8 cellular contexts compared by ENCODE assay signal in genomic region chr1:160401487-160401805, GRCh38. TPM values are rescaled to one million over a fixed set of nuclear protein-coding genes. Genes with fewer than 3 reads are reported as not detected.
DNase-seq lines count a peak whose midpoint lies in the region; ATAC-seq and TF ChIP-seq lines count a peak whose summit lies in the region.

No MANE protein-coding gene starts in this region.

- H3K4me1 ChIP-seq in mammary epithelial cell (ENCODE audit: insufficient read depth, low read length) (peaks cover 29% of the 10 kb centered on the region), mucosa of rectum (ENCODE audit: control insufficient read depth in 2 of 2, insufficient read depth in 2 of 2, low read length in 2 of 2) (peaks cover 8 to 9% of the 10 kb centered on the region in 2 donors)

- H3K27me3 Mint-ChIP-seq in activated naive CD4-positive, alpha-beta T cell treated with anti-CD3 and anti-CD28 coated beads for 36 hours (ENCODE audit: low read depth) = peaks cover 13% of the 10 kb centered on the region
- no peaks in the 10 kb centered on the region for H3K27me3 Mint-ChIP-seq in type B pancreatic cell

- in situ Hi-C loops in mammary epithelial cell (cut with MboI; ENCODE audit: low sequenced_read_pairs in 2 of 2) = loop anchor here in 1 of 2 donors (25.0 kb wide), 1 partner anchor 314 kb away; the partner anchor contains the start of genes IGSF8 and KCNJ9

- no peaks in the 10 kb centered on the region for H3K79me2 ChIP-seq in mammary epithelial cell (ENCODE audit: insufficient read depth, low read length)

- peak overlapping the region; percentile 44 for H3K4me3 Mint-ChIP-seq in activated naive CD4-positive, alpha-beta T cell treated with anti-CD3 and anti-CD28 coated beads for 36 hours
- peak overlapping the region; percentile 90 for H3K4me3 Mint-ChIP-seq in type B pancreatic cell

- no peak for ATAC-seq in HG03469 (IDR thresholded peaks at IDR 0.05; ENCODE audit: unreplicated experiment)

- H3K27ac ChIP-seq in mammary epithelial cell (ENCODE audit: insufficient read depth, low read depth, low read length) (no peak overlapping the region), mucosa of rectum (ENCODE audit: low read depth in 2 of 2, low read length in 2 of 2) (peak overlapping the region in 1 of 2 donors; percentile 27)

- peak overlapping the region; percentile 81 for H2AFZ ChIP-seq in mammary epithelial cell (ENCODE audit: low read depth, low read length)

- no peak overlapping the region for H3K27ac Mint-ChIP-seq in activated naive CD4-positive, alpha-beta T cell treated with anti-CD3 and anti-CD28 coated beads for 36 hours
- H3K27ac Mint-ChIP-seq in type B pancreatic cell = peak overlapping the region; percentile 58

- peak overlapping the region; percentile 88 for H3K4me2 ChIP-seq in mammary epithelial cell (ENCODE audit: insufficient read depth, low read depth, low read length)

- no peak for DNase-seq in activated naive CD4-positive, alpha-beta T cell treated with anti-CD3 and anti-CD28 coated beads for 36 hours
- no peak for DNase-seq in activated naive CD4-positive, alpha-beta T cell (lab: John Stamatoyannopoulos, UW)
- DNase-seq in mammary epithelial cell = no peak
- DNase-seq in type B pancreatic cell (ENCODE audit: extremely low spot score, unreplicated experiment) = no peak
- no peak for DNase-seq in globus pallidus (ENCODE audit: low spot score)
- DNase-seq in GDM1 (lab: John Stamatoyannopoulos, UW) = no peak

- H3K9ac ChIP-seq in mammary epithelial cell (ENCODE audit: insufficient read depth, low read length) (no peak overlapping the region), mucosa of rectum (ENCODE audit: low read depth in 1 of 2, low read length in 2 of 2) (peak overlapping the region; percentile 47 to 64)

- TF ChIP-seq CTCF in mammary epithelial cell (conservative IDR thresholded peaks at IDR 0.05 in 1 of 2, IDR thresholded peaks at IDR 0.05 in 1 of 2; ENCODE audit: extremely low read depth in 1 of 2, insufficient read depth in 1 of 2, low read depth in 1 of 2, low read length in 2 of 2) = no peak
- no peak for TF ChIP-seq CTCF in type B pancreatic cell (conservative IDR thresholded peaks at IDR 0.05)

- no peaks in the 10 kb centered on the region for H3K9me3 Mint-ChIP-seq in activated naive CD4-positive, alpha-beta T cell treated with anti-CD3 and anti-CD28 coated beads for 36 hours
- no peaks in the 10 kb centered on the region for H3K9me3 Mint-ChIP-seq in type B pancreatic cell

- no peaks in the 10 kb centered on the region for H3K9me3 ChIP-seq in mammary epithelial cell (replicated peaks; ENCODE audit: insufficient read depth, low read length)
- no peaks in the 10 kb centered on the region for H3K9me3 ChIP-seq in mucosa of rectum (ENCODE audit: control insufficient read depth in 2 of 2, low read length in 2 of 2)

- no peaks in the 10 kb centered on the region for H4K20me1 ChIP-seq in mammary epithelial cell (ENCODE audit: insufficient read depth, low read length)

- H3K36me3 ChIP-seq in mammary epithelial cell (ENCODE audit: insufficient read depth, low read length) (no peaks in the 10 kb centered on the region), mucosa of rectum (ENCODE audit: control insufficient read depth in 2 of 2, insufficient read depth in 2 of 2, low read length in 2 of 2) (no peaks in the 10 kb centered on the region)

- peaks cover 3% of the 10 kb centered on the region for H3K4me1 Mint-ChIP-seq in activated naive CD4-positive, alpha-beta T cell treated with anti-CD3 and anti-CD28 coated beads for 36 hours (ENCODE audit: low read depth)
- peaks cover 59% of the 10 kb centered on the region for H3K4me1 Mint-ChIP-seq in type B pancreatic cell (ENCODE audit: unreplicated experiment)

- 46% methylated on average over 5 of the region's 7 CpGs for WGBS in mammary epithelial cell (ENCODE audit: low coverage, missing lambda C conversion rate)

- dilution Hi-C loops in mammary epithelial cell (cut with HindIII; ENCODE audit: low sequenced_read_pairs) = no loop called here

- BruUV-seq in mammary epithelial cell (replicated peaks; lab: Mats Ljungman, UMichigan) = no TSS peak

- H3K27me3 ChIP-seq in mammary epithelial cell (ENCODE audit: insufficient read depth, low read length) (no peaks in the 10 kb centered on the region), mucosa of rectum (ENCODE audit: control insufficient read depth in 2 of 2, insufficient read depth in 2 of 2, low read length in 2 of 2) (peaks cover 0 to 5% of the 10 kb centered on the region in 2 donors)

- H3K36me3 Mint-ChIP-seq in activated naive CD4-positive, alpha-beta T cell treated with anti-CD3 and anti-CD28 coated beads for 36 hours (ENCODE audit: low read depth) = no peaks in the 10 kb centered on the region
- H3K36me3 Mint-ChIP-seq in type B pancreatic cell = peaks cover 5% of the 10 kb centered on the region

- CTCF ChIA-PET in activated naive CD4-positive, alpha-beta T cell treated with anti-CD3 and anti-CD28 coated beads for 36 hours (lab: Charles Lee) = no interaction called here
- CTCF ChIA-PET in mammary epithelial cell (lab: Charles Lee; ENCODE audit: low non-redundant PET) = no interaction called here

- intact Hi-C loops in activated naive CD4-positive, alpha-beta T cell treated with anti-CD3 and anti-CD28 coated beads for 36 hours (cut with micrococcal nuclease) = no loop called here
- intact Hi-C loops in mammary epithelial cell (cut with micrococcal nuclease) = no loop called here

- H3K4me3 ChIP-seq in mammary epithelial cell (replicated peaks in 1 of 3; ENCODE audit: insufficient read depth in 1 of 3, low read depth in 2 of 3, low read length in 3 of 3) = peak overlapping the region; percentile 51 to 68 (median 54)
- peak overlapping the region; percentile 62 to 74 for H3K4me3 ChIP-seq in mucosa of rectum (ENCODE audit: low read length in 2 of 2)

RNA-seq across cellular contexts. Expression of gene VANGL2, which starts 1.1 kb away (rescaled TPM):
- under 1 TPM in 1 of 2 experiments, not detected in 1; 0.27 TPM for total RNA-seq in activated naive CD4-positive, alpha-beta T cell treated with anti-CD3 and anti-CD28 coated beads for 36 hours
- total RNA-seq in mammary epithelial cell = 10 to 100 TPM in 1 of 2 donors, 1 to 10 TPM in 1; 8.7 to 10.3 TPM
- polyA plus RNA-seq in mammary epithelial cell = 7.4 TPM
- 6.4 TPM for polyA minus RNA-seq in mammary epithelial cell
- 19.8 and 67.3 TPM in 2 replicates for total RNA-seq in type B pancreatic cell (ENCODE audit: low replicate concordance)

RNA-seq across cellular contexts. Expression of gene NHLH1, which starts 34.6 kb away (rescaled TPM):
- under 1 TPM in 1 of 2 experiments, not detected in 1; 0.07 TPM for total RNA-seq in activated naive CD4-positive, alpha-beta T cell treated with anti-CD3 and anti-CD28 coated beads for 36 hours
- total RNA-seq in mammary epithelial cell (not detected), type B pancreatic cell (ENCODE audit: low replicate concordance) (0.48 and 2.2 TPM in 2 replicates)
- polyA plus RNA-seq in mammary epithelial cell = 0.10 TPM
- 1.2 TPM for polyA minus RNA-seq in mammary epithelial cell

RNA-seq across cellular contexts. Expression of gene NCSTN, which starts 58.3 kb away (rescaled TPM):
- 10 to 100 TPM; 27.4 to 29.4 TPM for total RNA-seq in activated naive CD4-positive, alpha-beta T cell treated with anti-CD3 and anti-CD28 coated beads for 36 hours
- total RNA-seq in mammary epithelial cell (100 to 1,000 TPM in 1 of 2 donors, 10 to 100 TPM in 1; 85.0 to 102 TPM), type B pancreatic cell (ENCODE audit: low replicate concordance) (103 and 104 TPM in 2 replicates)
- 145 TPM for polyA plus RNA-seq in mammary epithelial cell
- 95.9 TPM for polyA minus RNA-seq in mammary epithelial cell

RNA-seq across cellular contexts. Expression of gene COPA, which starts 58.4 kb away (rescaled TPM):
- 100 to 1,000 TPM in 1 of 2 experiments, 10 to 100 TPM in 1; 97.8 to 101 TPM for total RNA-seq in activated naive CD4-positive, alpha-beta T cell treated with anti-CD3 and anti-CD28 coated beads for 36 hours
- 100 to 1,000 TPM; 155 to 173 TPM for total RNA-seq in mammary epithelial cell
- 120 TPM for polyA plus RNA-seq in mammary epithelial cell
- 348 TPM for polyA minus RNA-seq in mammary epithelial cell
- 174 and 226 TPM in 2 replicates for total RNA-seq in type B pancreatic cell (ENCODE audit: low replicate concordance)

Comparison
In these comparisons a context has a peak if more than half of its experiments do, and no peak if none do; other contexts are left out.
1. RNA of gene VANGL2, which starts 1.1 kb away (total RNA-seq): 19.8 to 67.3 TPM in type B pancreatic cell and 8.7 to 10.3 TPM in mammary epithelial cell; 0.27 TPM in activated naive CD4-positive, alpha-beta T cell treated with anti-CD3 and anti-CD28 coated beads for 36 hours; every median in the first group is over 4 times any median in the second.